ENCODE assay signal across 26 cellular contexts in the genomic region with DNA sequence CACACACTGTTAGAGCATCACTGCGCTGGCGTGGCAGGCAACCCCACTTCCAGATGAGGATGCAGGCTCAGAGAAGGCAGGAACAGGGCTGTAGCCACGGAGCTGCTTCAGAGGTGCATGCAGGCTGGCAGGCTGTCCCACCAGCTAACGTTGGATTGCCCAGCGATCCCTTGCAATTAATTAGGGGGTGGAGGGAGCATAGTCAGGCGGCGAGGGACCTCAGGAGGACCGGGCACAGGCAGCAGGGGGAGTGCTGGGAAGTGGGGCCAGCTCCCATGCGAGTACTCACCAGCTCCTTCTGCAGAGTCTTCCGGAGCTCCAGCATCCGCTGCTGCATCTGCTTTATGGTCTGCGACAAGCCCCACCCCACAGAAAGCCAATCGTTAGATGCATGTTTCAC. TPM values are rescaled to one million over a fixed set of nuclear protein-coding genes. Genes with fewer than 3 reads are reported as not detected.
DNase-seq lines count a peak whose midpoint lies in the region; ATAC-seq, FAIRE-seq and TF ChIP-seq lines count a peak whose summit lies in the region.
"Had no signal": no experiment of that assay in that cellular context is flagged by ENCODE, and none has a peak within 500 bp of the region (broad histone marks: within the 10 kb centered on the region; RNA-seq: fewer than 3 reads in every experiment).

No MANE protein-coding gene starts in this region.

- no peaks in the 10 kb centered on the region for H3K27me3 Mint-ChIP-seq in activated T-cell treated with anti-CD3 and anti-CD28 coated beads, Interleukin-2, amount 50 U/mL, for 72 hours (ENCODE audit: low read depth)

- H3K27me3 ChIP-seq in NT2/D1 (ENCODE audit: insufficient read depth, insufficient read length) (no peaks in the 10 kb centered on the region), mesenchymal stem cell (ENCODE audit: control insufficient read depth in 1 of 2, insufficient read depth in 1 of 2, low read length in 2 of 2) (no peaks in the 10 kb centered on the region), pancreas (no peaks in the 10 kb centered on the region)

- H3K4me2 ChIP-seq in mesenchymal stem cell (ENCODE audit: low read length, poor library complexity, severe bottlenecking) = no peak overlapping the region

- FAIRE-seq in GM19239 (lab: Jason Lieb, UNC) = no peak
- no peak for FAIRE-seq in pancreas (lab: Jason Lieb, UNC)
- FAIRE-seq: D721Med, GM18507 had no signal

- peaks cover 3 to 18% of the 10 kb centered on the region in 2 donors for H3K36me3 Mint-ChIP-seq in activated T-cell treated with anti-CD3 and anti-CD28 coated beads, Interleukin-2, amount 50 U/mL, for 72 hours (ENCODE audit: insufficient read depth in 2 of 2)
- peaks cover 85% of the 10 kb centered on the region for H3K36me3 Mint-ChIP-seq in stimulated activated effector memory CD8-positive, alpha-beta T cell treated with anti-CD3 and anti-CD28 coated beads, Interleukin-12 subunit alpha, Interleukin-12 subunit beta, amount 100 ng/mL, for 72 hours

- peaks cover 4% of the 10 kb centered on the region for H3K79me1 ChIP-seq in mesenchymal stem cell (replicated peaks; ENCODE audit: low read length, poor library complexity, severe bottlenecking)

- no peak overlapping the region for H2BK12ac ChIP-seq in mesenchymal stem cell (ENCODE audit: low read length in 2 of 2)

- peak overlapping the region; percentile 20 for H2BK5ac ChIP-seq in mesenchymal stem cell (ENCODE audit: low read depth, low read length, poor library complexity, severe bottlenecking)

- H3K9ac ChIP-seq in NT2/D1 (ENCODE audit: insufficient read length, low read depth) (peak overlapping the region; percentile 1), mesenchymal stem cell (ENCODE audit: low read length) (no peak overlapping the region)
- H3K9ac ChIP-seq: GM23248 had no signal

- H4K8ac ChIP-seq in mesenchymal stem cell (ENCODE audit: low read length) = no peak overlapping the region

- H2AFZ ChIP-seq in mesenchymal stem cell (ENCODE audit: low read depth, low read length) = no peak overlapping the region
- H2AFZ ChIP-seq: GM23248 had no signal

- no peak overlapping the region for H2AK5ac ChIP-seq in mesenchymal stem cell (ENCODE audit: low read length, severe bottlenecking)

- 73% methylated on average over 13 of the region's 13 CpGs for WGBS in mesenchymal stem cell
- 80 to 83% methylated on average over 13 of the region's 13 CpGs for WGBS in pancreas, 2 donors

- no peak overlapping the region for H3K4me3 Mint-ChIP-seq in activated T-cell treated with anti-CD3 and anti-CD28 coated beads, Interleukin-2, amount 50 U/mL, for 72 hours
- no peak overlapping the region for H3K4me3 Mint-ChIP-seq in stimulated activated effector memory CD8-positive, alpha-beta T cell treated with anti-CD3 and anti-CD28 coated beads, Interleukin-12 subunit alpha, Interleukin-12 subunit beta, amount 100 ng/mL, for 72 hours

- no peak for DNase-seq in activated T-cell treated with anti-CD3 and anti-CD28 coated beads, Interleukin-2, amount 50 U/mL, for 72 hours
- DNase-seq in activated T-cell treated with anti-CD3 and anti-CD28 coated beads for 4 hours (no peak), NT2/D1 (ENCODE audit: low read depth, low spot score) (no peak), mesenchymal stem cell (no peak), GOT3 (lab: John Stamatoyannopoulos, UW) (no peak), GM19239 (ENCODE audit: insufficient read length, low spot score) (no peak), pancreas (no peak)
- DNase-seq in stimulated activated effector memory CD8-positive, alpha-beta T cell treated with anti-CD3 and anti-CD28 coated beads, Interleukin-12 subunit alpha, Interleukin-12 subunit beta, amount 100 ng/mL, for 72 hours (ENCODE audit: low spot score in 2 of 2) = no peak
- DNase-seq: 8988T, AML-193, DMS53, GDM1, GM23248, Karpas-422, MV-4-11, NCI-H1105 treated with DMSO at 0.1 percent for 48 hours, NCI-H2081, NCI-H2171, NCI-H526, OCI-M1, Right ventricle myocardium superior had no signal

- H3K23ac ChIP-seq in mesenchymal stem cell (ENCODE audit: low read length in 2 of 2) = no peak overlapping the region

- H3K9me3 ChIP-seq in NT2/D1 (ENCODE audit: insufficient read depth, low read length) = no peaks in the 10 kb centered on the region
- no peaks in the 10 kb centered on the region for H3K9me3 ChIP-seq in mesenchymal stem cell (ENCODE audit: control insufficient read depth, low read length)
- no peaks in the 10 kb centered on the region for H3K9me3 ChIP-seq in pancreas

- H3K36me3 ChIP-seq in NT2/D1 (ENCODE audit: insufficient read depth, insufficient read length, low read length) (peaks cover 31% of the 10 kb centered on the region), mesenchymal stem cell (ENCODE audit: control insufficient read depth in 1 of 2, insufficient read depth in 2 of 2, low read depth in 1 of 2, low read length in 2 of 2) (peaks cover 64 to 84% of the 10 kb centered on the region in 2 experiments), pancreas (peaks cover 0 to 48% (median 0%) of the 10 kb centered on the region in 3 donors)

- no peak overlapping the region for H3K27ac Mint-ChIP-seq in activated T-cell treated with anti-CD3 and anti-CD28 coated beads, Interleukin-2, amount 50 U/mL, for 72 hours
- H3K27ac Mint-ChIP-seq in stimulated activated effector memory CD8-positive, alpha-beta T cell treated with anti-CD3 and anti-CD28 coated beads, Interleukin-12 subunit alpha, Interleukin-12 subunit beta, amount 100 ng/mL, for 72 hours = peak overlapping the region; percentile 60

- no peak overlapping the region for H2BK15ac ChIP-seq in mesenchymal stem cell (ENCODE audit: low read depth, poor library complexity, severe bottlenecking)

- peak; percentile 15 to 20 for ATAC-seq in activated T-cell treated with anti-CD3 and anti-CD28 coated beads, Interleukin-2, amount 50 U/mL, for 72 hours (replicated peaks in 1 of 2)
- no peak for ATAC-seq in stimulated activated effector memory CD8-positive, alpha-beta T cell treated with anti-CD3 and anti-CD28 coated beads, Interleukin-12 subunit alpha, Interleukin-12 subunit beta, amount 100 ng/mL, for 72 hours
- ATAC-seq in pancreas = no peak

- H3K9me3 Mint-ChIP-seq in activated T-cell treated with anti-CD3 and anti-CD28 coated beads, Interleukin-2, amount 50 U/mL, for 72 hours = no peaks in the 10 kb centered on the region
- H3K9me3 Mint-ChIP-seq in stimulated activated effector memory CD8-positive, alpha-beta T cell treated with anti-CD3 and anti-CD28 coated beads, Interleukin-12 subunit alpha, Interleukin-12 subunit beta, amount 100 ng/mL, for 72 hours = no peaks in the 10 kb centered on the region

- no peak overlapping the region for H3K4ac ChIP-seq in mesenchymal stem cell (ENCODE audit: low read depth in 1 of 2, low read length in 2 of 2)

- H3K4me1 Mint-ChIP-seq in activated T-cell treated with anti-CD3 and anti-CD28 coated beads, Interleukin-2, amount 50 U/mL, for 72 hours (ENCODE audit: low read depth) = peaks cover 9% of the 10 kb centered on the region
- peaks cover 7% of the 10 kb centered on the region for H3K4me1 Mint-ChIP-seq in stimulated activated effector memory CD8-positive, alpha-beta T cell treated with anti-CD3 and anti-CD28 coated beads, Interleukin-12 subunit alpha, Interleukin-12 subunit beta, amount 100 ng/mL, for 72 hours

- H3K14ac ChIP-seq in mesenchymal stem cell (ENCODE audit: low read length in 2 of 2) = no peak overlapping the region

- intact Hi-C loops in pancreas (cut with DNase I) = no loop called here

- no peak overlapping the region for H2BK120ac ChIP-seq in mesenchymal stem cell (ENCODE audit: low read depth, low read length)

- no peak overlapping the region for H3K27ac ChIP-seq in mesenchymal stem cell (ENCODE audit: low read length, poor library complexity, severe bottlenecking)
- no peak overlapping the region for H3K27ac ChIP-seq in pancreas
- H3K27ac ChIP-seq: GM23248 had no signal

- no peak overlapping the region for H3K18ac ChIP-seq in mesenchymal stem cell (ENCODE audit: low read depth in 1 of 2, low read length in 2 of 2)

- TF ChIP-seq CTCF in pancreas (IDR thresholded peaks at IDR 0.05) = no peak

- peak overlapping the region; percentile 43 for H4K91ac ChIP-seq in mesenchymal stem cell (ENCODE audit: low read length)

- H3K4me3 ChIP-seq in NT2/D1 (ENCODE audit: insufficient read length, low read depth) (no peak overlapping the region), mesenchymal stem cell (ENCODE audit: insufficient read depth in 1 of 2, low read depth in 1 of 2, low read length in 2 of 2) (peak overlapping the region in 1 of 2 experiments; percentile 1), pancreas (no peak overlapping the region)
- H3K4me3 ChIP-seq: GM23248 had no signal

- H3K4me1 ChIP-seq in NT2/D1 (ENCODE audit: insufficient read depth, insufficient read length) (peaks cover 19% of the 10 kb centered on the region), mesenchymal stem cell (ENCODE audit: control insufficient read depth, insufficient read depth, low read depth, low read length) (peaks cover 7% of the 10 kb centered on the region), pancreas (no peaks in the 10 kb centered on the region)

RNA-seq across cellular contexts. Expression of gene ARPC5L, which starts 20.3 kb away (rescaled TPM):
- total RNA-seq in activated T-cell treated with anti-CD3 and anti-CD28 coated beads, Interleukin-2, amount 50 U/mL, for 72 hours = 100 to 1,000 TPM; 116 to 125 TPM
- polyA plus RNA-seq in mesenchymal stem cell (2013, experiment 1 of 2) = 42.5 TPM
- 42.7 TPM for polyA plus RNA-seq in mesenchymal stem cell (2013, experiment 2 of 2)
- 10 to 100 TPM in 4 of 6 donors, 1 to 10 TPM in 2; 7.0 to 14.9 (median 10.4) TPM for total RNA-seq in pancreas
- polyA plus RNA-seq in pancreas = 10 to 100 TPM; 13.7 to 24.4 TPM

RNA-seq across cellular contexts. Expression of gene RPL35, which starts 20.5 kb away (rescaled TPM):
- total RNA-seq in activated T-cell treated with anti-CD3 and anti-CD28 coated beads, Interleukin-2, amount 50 U/mL, for 72 hours = 1,000 to 10,000 TPM; 1,754 to 1,822 TPM
- polyA plus RNA-seq in mesenchymal stem cell (2013, experiment 1 of 2) = 4,023 TPM
- polyA plus RNA-seq in mesenchymal stem cell (2013, experiment 2 of 2) = 3,898 TPM
- 1,000 to 10,000 TPM in 2 of 6 donors, 100 to 1,000 TPM in 4; 711 to 1,181 (median 872) TPM for total RNA-seq in pancreas
- polyA plus RNA-seq in pancreas = 1,000 to 10,000 TPM; 2,170 to 3,795 TPM

RNA-seq across cellular contexts. Expression of gene WDR38, which starts 29.0 kb away (rescaled TPM):
- total RNA-seq in activated T-cell treated with anti-CD3 and anti-CD28 coated beads, Interleukin-2, amount 50 U/mL, for 72 hours = not detected
- polyA plus RNA-seq in mesenchymal stem cell (2013, experiment 1 of 2) = not detected
- polyA plus RNA-seq in mesenchymal stem cell (2013, experiment 2 of 2) = not detected
- under 1 TPM in 1 of 6 donors, not detected in 5; 0.13 TPM for total RNA-seq in pancreas
- polyA plus RNA-seq in pancreas = not detected
- total RNA-seq: GM23248, M059J, Right ventricle myocardium superior, SK-MEL-5 had no signal
- polyA plus RNA-seq: AG04450, GM23248 had no signal

RNA-seq across cellular contexts. Expression of gene GOLGA1, which starts 58.7 kb away (rescaled TPM):
- 10 to 100 TPM; 22.5 to 24.0 TPM for total RNA-seq in activated T-cell treated with anti-CD3 and anti-CD28 coated beads, Interleukin-2, amount 50 U/mL, for 72 hours
- 8.6 TPM for polyA plus RNA-seq in mesenchymal stem cell (2013, experiment 1 of 2)
- polyA plus RNA-seq in mesenchymal stem cell (2013, experiment 2 of 2) = 8.0 TPM
- 10 to 100 TPM in 5 of 6 donors, 1 to 10 TPM in 1; 9.8 to 14.7 (median 11.1) TPM for total RNA-seq in pancreas
- polyA plus RNA-seq in pancreas = 10 to 100 TPM in 1 of 2 donors, 1 to 10 TPM in 1; 9.0 to 10.1 TPM

Comparison
In these comparisons a context has a peak if more than half of its experiments do, and no peak if none do; other contexts are left out.
1. ATAC-seq: peak in activated T-cell treated with anti-CD3 and anti-CD28 coated beads, Interleukin-2, amount 50 U/mL, for 72 hours (2 of 2); none in stimulated activated effector memory CD8-positive, alpha-beta T cell treated with anti-CD3 and anti-CD28 coated beads, Interleukin-12 subunit alpha, Interleukin-12 subunit beta, amount 100 ng/mL, for 72 hours (single experiment) and pancreas (0 of 4).
2. RNA of gene ARPC5L, which starts 20.3 kb away (total RNA-seq): 116 to 125 TPM in activated T-cell treated with anti-CD3 and anti-CD28 coated beads, Interleukin-2, amount 50 U/mL, for 72 hours; 7.0 to 14.9 TPM in pancreas; every median in the first group is over 4 times any median in the second.